In genomic region chr2:207873794-207874193, GRCh38 we compare ENCODE assay signal across 16 cellular contexts.
DNase-seq lines count a peak whose midpoint lies in the region; ATAC-seq, FAIRE-seq and TF ChIP-seq lines count a peak whose summit lies in the region.
"Had no signal": no experiment of that assay in that cellular context is flagged by ENCODE, and none has a peak within 500 bp of the region (broad histone marks: within the 10 kb centered on the region; RNA-seq: fewer than 3 reads in every experiment).

No MANE protein-coding gene starts in this region.

- CTCF ChIA-PET in CD8-positive, alpha-beta T cell (lab: Charles Lee) = no interaction called here
- CTCF ChIA-PET in HepG2 (lab: Yijun Ruan, JAX; ENCODE audit: low intra/inter-chr PET ratio, low total read pairs) = no interaction called here

- in situ Hi-C loops in HepG2 (cut with HindIII; ENCODE audit: extremely low pct_ligation_motif_present, low pct_unique_long_range_greater_than_20kb) = no loop called here

- TF ChIP-seq CTCF in CD8-positive, alpha-beta T cell (IDR thresholded peaks at IDR 0.05) = no peak
- TF ChIP-seq CTCF in HepG2 (CRISPR knock-in tag; IDR thresholded peaks at IDR 0.05) = no peak

- no peaks in the 10 kb centered on the region for H4K20me1 ChIP-seq in HepG2 (ENCODE audit: insufficient read depth, low read length)

- no peak for TF ChIP-seq RAD21 in HepG2 (CRISPR knock-in tag; IDR thresholded peaks at IDR 0.05)

- peak; percentile 75 for ATAC-seq in GM18517 (IDR thresholded peaks at IDR 0.05; ENCODE audit: unreplicated experiment)
- peak; percentile 76 for ATAC-seq in GM21423 (IDR thresholded peaks at IDR 0.05; ENCODE audit: unreplicated experiment)
- ATAC-seq in HG02973 (IDR thresholded peaks at IDR 0.05; ENCODE audit: unreplicated experiment) = peak; percentile 79
- ATAC-seq in HG03565 (IDR thresholded peaks at IDR 0.05; ENCODE audit: unreplicated experiment) = peak; percentile 61
- ATAC-seq in CD8-positive, alpha-beta T cell = no peak
- no peak for ATAC-seq in HepG2

- intact Hi-C loops in CD8-positive, alpha-beta T cell (cut with DNase I, micrococcal nuclease) = no loop called here
- intact Hi-C loops in HepG2 (cut with micrococcal nuclease; ENCODE audit: unreplicated experiment) = no loop called here

- H3K79me2 ChIP-seq in HepG2 (ENCODE audit: insufficient read depth, low read length) = no peaks in the 10 kb centered on the region

- no peaks in the 10 kb centered on the region for H3K9me3 ChIP-seq in CD8-positive, alpha-beta T cell (ENCODE audit: low read length)
- H3K9me3 ChIP-seq in HepG2 (ENCODE audit: low read length) = no peaks in the 10 kb centered on the region
- H3K9me3 ChIP-seq: SJCRH30 had no signal

- no peak overlapping the region for H3K27ac ChIP-seq in CD8-positive, alpha-beta T cell (ENCODE audit: low read depth, low read length)
- no peak overlapping the region for H3K27ac ChIP-seq in HepG2 (ENCODE audit: extremely low read length, insufficient read depth, low read length)
- H3K27ac ChIP-seq: SJCRH30 had no signal

- no peaks in the 10 kb centered on the region for H3K27me3 ChIP-seq in CD8-positive, alpha-beta T cell (ENCODE audit: insufficient read depth, low read length)
- H3K27me3 ChIP-seq in HepG2 (ENCODE audit: control insufficient read depth in 1 of 2, insufficient read depth in 2 of 2, low read length in 2 of 2) = no peaks in the 10 kb centered on the region
- H3K27me3 ChIP-seq: SJCRH30 had no signal

- no peak for FAIRE-seq in HepG2 (lab: Jason Lieb, UNC)

- no peaks in the 10 kb centered on the region for H3K4me1 ChIP-seq in CD8-positive, alpha-beta T cell (ENCODE audit: insufficient read depth, low read length)
- peaks cover 69% of the 10 kb centered on the region for H3K4me1 ChIP-seq in HepG2 (ENCODE audit: insufficient read depth, low read length)

- H3K27ac Mint-ChIP-seq in CD8-positive, alpha-beta T cell = no peak overlapping the region
- H3K27ac Mint-ChIP-seq: activated naive CD8-positive, alpha-beta T cell; naive B cell had no signal

- H3K4me3 Mint-ChIP-seq in CD8-positive, alpha-beta T cell = no peak overlapping the region
- H3K4me3 Mint-ChIP-seq: activated naive CD8-positive, alpha-beta T cell; naive B cell had no signal

- no peaks in the 10 kb centered on the region for H3K36me3 ChIP-seq in CD8-positive, alpha-beta T cell (ENCODE audit: insufficient read depth, low read length)
- H3K36me3 ChIP-seq in HepG2 (replicated peaks in 1 of 2; ENCODE audit: control insufficient read depth in 1 of 2, insufficient read depth in 2 of 2, low read length in 2 of 2) = no peaks in the 10 kb centered on the region
- H3K36me3 ChIP-seq: SJCRH30 had no signal

- POLR2A ChIA-PET in CD8-positive, alpha-beta T cell (lab: Charles Lee) = no interaction called here
- POLR2A ChIA-PET in HepG2 (lab: Yijun Ruan, JAX) = interaction anchor here (0.9 to 2.5 kb wide), 4 partner anchors 26 to 44 kb away, joined by 3 to 5 read pairs (median 4); no protein-coding TSS in a partner anchor

- no peak for DNase-seq in CD8-positive, alpha-beta T cell
- DNase-seq in NCI-H226 (no peak), cortex of kidney (lab: John Stamatoyannopoulos, UW) (no peak), HepG2 (ENCODE audit: low spot score) (no peak)
- DNase-seq: activated CD8-positive, alpha-beta memory T cell treated with anti-CD3 and anti-CD28 coated beads for 24 hours; naive B cell; NCI-H2107; retina; SJCRH30; stimulated activated CD4-positive, alpha-beta T cell treated with anti-CD3 and anti-CD28 coated beads, Interleukin-2, amount 100 ng/mL, for 48 hours; stimulated activated naive CD4-positive, alpha-beta T cell treated with Interleukin-2 at 50 U/mL for 16 hours had no signal

- no peak overlapping the region for H3K9ac ChIP-seq in HepG2 (ENCODE audit: insufficient read depth, low read depth, low read length)

- no peaks in the 10 kb centered on the region for H3K9me3 Mint-ChIP-seq in CD8-positive, alpha-beta T cell
- H3K9me3 Mint-ChIP-seq: naive B cell had no signal

- H3K4me2 ChIP-seq in HepG2 (ENCODE audit: low read depth, low read length) = no peak overlapping the region

- BruUV-seq in HepG2 (replicated peaks; lab: Mats Ljungman, UMichigan) = no TSS peak

- H3K4me1 Mint-ChIP-seq in CD8-positive, alpha-beta T cell (ENCODE audit: low read depth) = no peaks in the 10 kb centered on the region
- H3K4me1 Mint-ChIP-seq: naive B cell had no signal

- no peaks in the 10 kb centered on the region for H3K36me3 Mint-ChIP-seq in CD8-positive, alpha-beta T cell
- H3K36me3 Mint-ChIP-seq: naive B cell had no signal

- no peak overlapping the region for H3K4me3 ChIP-seq in CD8-positive, alpha-beta T cell (ENCODE audit: low read depth, low read length)
- no peak overlapping the region for H3K4me3 ChIP-seq in HepG2 (replicated peaks in 1 of 3; ENCODE audit: insufficient read depth in 1 of 3, low read depth in 2 of 3, low read length in 3 of 3)
- H3K4me3 ChIP-seq: SJCRH30 had no signal

- no peak for TF ChIP-seq POLR2A in HepG2 (IDR thresholded peaks at IDR 0.05; ENCODE audit: insufficient read depth in 1 of 2, low read depth in 2 of 2, low read length in 2 of 2)

- TF ChIP-seq EP300 in HepG2 (IDR thresholded peaks at IDR 0.05; ENCODE audit: low read depth in 2 of 2, low read length in 2 of 2) (no peak), HepG2 (CRISPR knock-in tag; IDR thresholded peaks at IDR 0.05; ENCODE audit: borderline replicate concordance) (no peak)

- 97% methylated on average over 1 of the region's 1 CpG for WGBS in HepG2 (ENCODE audit: low lambda C conversion rate)

- no peaks in the 10 kb centered on the region for H3K27me3 Mint-ChIP-seq in CD8-positive, alpha-beta T cell (ENCODE audit: low read depth)
- H3K27me3 Mint-ChIP-seq: activated naive CD8-positive, alpha-beta T cell; naive B cell had no signal

- no peak overlapping the region for H2AFZ ChIP-seq in HepG2 (ENCODE audit: low read length)

TF ChIP-seq in HepG2, 621 proteins besides CTCF, POLR2A, EP300 and RAD21 (continues in another document):
- TF ChIP-seq ZNF737 (CRISPR knock-in tag; IDR thresholded peaks at IDR 0.05; ENCODE audit: borderline replicate concordance) (no peak), MAFK (conservative IDR thresholded peaks at IDR 0.05 in 1 of 2, IDR thresholded peaks at IDR 0.05 in 1 of 2; ENCODE audit: low read length in 2 of 2) (no peak), ZFP36L1 (CRISPR knock-in tag; IDR thresholded peaks at IDR 0.05) (no peak), SSRP1 (CRISPR knock-in tag; IDR thresholded peaks at IDR 0.05) (no peak), ZNF777 (CRISPR knock-in tag; IDR thresholded peaks at IDR 0.05) (no peak), ZNF530 (CRISPR knock-in tag; IDR thresholded peaks at IDR 0.05; ENCODE audit: low read depth) (no peak), ZBTB10 (CRISPR knock-in tag; IDR thresholded peaks at IDR 0.05; ENCODE audit: borderline replicate concordance) (no peak), STAT5B (CRISPR knock-in tag; IDR thresholded peaks at IDR 0.05) (no peak), ATF7 (IDR thresholded peaks at IDR 0.05) (no peak), ATF7 (CRISPR knock-in tag; IDR thresholded peaks at IDR 0.05) (no peak), FOXK2 (IDR thresholded peaks at IDR 0.05) (no peak), ZNF562 (CRISPR knock-in tag; IDR thresholded peaks at IDR 0.05; ENCODE audit: borderline replicate concordance) (no peak), YEATS2 (CRISPR knock-in tag; IDR thresholded peaks at IDR 0.05; ENCODE audit: borderline replicate concordance) (no peak)

Comparison
In these comparisons a context has a peak if more than half of its experiments do, and no peak if none do; other contexts are left out.
1. ATAC-seq: peak in GM18517 (single experiment), GM21423 (single experiment), HG02973 (single experiment) and HG03565 (single experiment); none in CD8-positive, alpha-beta T cell (single experiment) and HepG2 (single experiment).